ENCODE assay signal across 12 cellular contexts in the genomic region with DNA sequence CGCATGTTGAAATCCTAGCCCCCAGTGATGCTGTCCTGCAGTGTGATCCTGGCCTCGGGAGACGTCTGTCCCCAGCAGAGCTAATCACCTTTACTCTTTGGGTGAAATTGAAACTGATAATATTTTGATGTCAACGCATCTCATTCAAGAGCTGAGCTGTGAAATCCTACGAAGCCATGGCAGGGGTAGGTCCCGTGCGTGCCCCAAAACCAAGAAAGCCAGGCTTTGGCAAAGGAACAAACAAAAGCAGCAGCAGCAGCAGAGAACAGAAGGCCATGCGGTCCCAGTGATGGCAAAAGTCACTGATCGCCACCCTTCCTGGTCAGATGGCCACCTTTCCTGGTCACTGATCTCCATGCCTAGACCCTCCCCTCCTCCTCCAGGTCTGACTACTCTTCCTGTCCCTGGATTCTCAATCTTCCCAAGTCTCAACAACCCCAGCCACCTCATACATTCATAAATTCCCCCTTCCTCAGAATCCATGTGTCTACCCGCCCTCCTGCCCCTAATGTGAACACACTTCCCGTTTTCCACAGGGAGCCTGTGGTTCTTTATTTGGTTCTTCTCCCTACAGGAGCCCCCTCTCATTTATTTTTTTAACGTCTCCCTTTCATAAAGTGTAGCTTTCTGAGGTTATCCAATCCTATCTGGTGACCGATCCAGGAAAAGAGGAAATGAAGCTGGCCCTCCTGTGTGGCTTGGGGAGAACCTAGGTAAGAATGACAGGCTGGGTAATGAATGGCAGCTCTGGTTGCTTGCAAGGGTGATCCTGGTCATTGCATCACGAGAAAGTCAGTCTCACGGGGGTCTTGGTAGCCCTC.
"Had no signal": no experiment of that assay in that cellular context is flagged by ENCODE, and none has a peak within 500 bp of the region (broad histone marks: within the 10 kb centered on the region; RNA-seq: fewer than 3 reads in every experiment).

No MANE protein-coding gene starts in this region.

- DNase-seq: activated CD4-positive, alpha-beta T cell treated with anti-CD3 and anti-CD28 coated beads, Interleukin-2, amount 10 ng/mL, durations not matched to agents 7 days and 5 days; activated CD4-positive, CD25-positive, alpha-beta regulatory T cell; activated CD8-positive, alpha-beta memory T cell treated with anti-CD3 and anti-CD28 coated beads for 24 hours; activated T-cell treated with anti-CD3 and anti-CD28 coated beads for 4 hours; amniotic stem cell; dermis blood vessel endothelial cell; natural killer cell; sigmoid colon; stimulated activated CD4-positive, alpha-beta T cell treated with anti-CD3 and anti-CD28 coated beads, Interleukin-12 subunit alpha, Interleukin-12 subunit beta, amount 100 ng/mL, for 4 hours; stimulated activated naive CD4-positive, alpha-beta T cell treated with Interleukin-2 at 50 U/mL for 16 hours; T-helper 1 cell; upper lobe of left lung had no signal

- H3K4me1 ChIP-seq: sigmoid colon had no signal

- H3K27ac ChIP-seq: sigmoid colon, upper lobe of left lung had no signal

- H3K9me3 ChIP-seq: sigmoid colon, upper lobe of left lung had no signal

- H3K27me3 ChIP-seq: sigmoid colon, upper lobe of left lung had no signal

- H3K4me3 ChIP-seq: sigmoid colon, upper lobe of left lung had no signal

- H3K36me3 ChIP-seq: sigmoid colon, upper lobe of left lung had no signal
